23 cellular contexts compared by ENCODE assay signal in genomic region chr5:98050583-98050982, GRCh38.
DNase-seq lines count a peak whose midpoint lies in the region; ATAC-seq and TF ChIP-seq lines count a peak whose summit lies in the region.
"Had no signal": no experiment of that assay in that cellular context is flagged by ENCODE, and none has a peak within 500 bp of the region (broad histone marks: within the 10 kb centered on the region; RNA-seq: fewer than 3 reads in every experiment).

No MANE protein-coding gene starts in this region.

- DNase-seq in HFFc6, result peak; percentile 69
- peak; percentile 48 for DNase-seq in PC-3
- peak; percentile 70 for DNase-seq in epithelial cell of esophagus (ENCODE audit: low read depth)
- DNase-seq in neural progenitor cell (ENCODE audit: low spot score), result no peak
- DNase-seq in middle frontal gyrus (ENCODE audit: extremely low spot score, low spot score), result no peak
- no peak for DNase-seq in activated CD4-positive, alpha-beta T cell treated with anti-CD3 and anti-CD28 coated beads, Interleukin-2, amount 50 U/mL, for 48 hours
- no peak for DNase-seq in sciatic nerve (ENCODE audit: low spot score)
- no peak for DNase-seq in glutamatergic neuron
- DNase-seq: activated CD4-positive, alpha-beta T cell treated with anti-CD3 and anti-CD28 coated beads, Interleukin-2, amount 10 ng/mL, durations not matched to agents 7 days and 5 days; activated T-cell treated with anti-CD3 and anti-CD28 coated beads, Interleukin-2, amount 50 U/mL, for 24 hours; caudate nucleus; DMS153; gastrocnemius medialis; NCI-H1930; NCI-H524 treated with DMSO at 0.1 percent for 48 hours; retina; stimulated activated naive CD8-positive, alpha-beta T cell treated with anti-CD3 and anti-CD28 coated beads, Interleukin-15, amount 100 ng/mL, for 72 hours; upper lobe of right lung had no signal

- no peaks in the 10 kb centered on the region for H3K9me3 ChIP-seq in PC-3 (ENCODE audit: low read length)
- no peaks in the 10 kb centered on the region for H3K9me3 ChIP-seq in neural progenitor cell (ENCODE audit: low read depth)
- H3K9me3 ChIP-seq: gastrocnemius medialis, upper lobe of right lung had no signal

- H4K20me1 ChIP-seq in PC-3 (ENCODE audit: low read length) (no peaks in the 10 kb centered on the region), neural progenitor cell (ENCODE audit: low read depth) (no peaks in the 10 kb centered on the region)
- H4K20me1 ChIP-seq: BLaER1 treated with 17β-estradiol and CSF1 and Interleukin-3, amounts not matched to agents 10 nM and 100 nM had no signal

- H3K27ac Mint-ChIP-seq in HFFc6, result peak overlapping the region; percentile 76
- peak overlapping the region; percentile 43 for H3K27ac Mint-ChIP-seq in neural progenitor cell
- no peak overlapping the region for H3K27ac Mint-ChIP-seq in glutamatergic neuron (ENCODE audit: unreplicated experiment)
- H3K27ac Mint-ChIP-seq: activated CD4-positive, alpha-beta T cell treated with anti-CD3 and anti-CD28 coated beads, Interleukin-2, amount 10 ng/mL, durations not matched to agents 7 days and 5 days; activated naive CD8-positive, alpha-beta T cell; activated T-cell treated with anti-CD3 and anti-CD28 coated beads, Interleukin-2, amount 50 U/mL, for 24 hours; memory B cell; stimulated activated naive CD8-positive, alpha-beta T cell treated with anti-CD3 and anti-CD28 coated beads, Interleukin-15, amount 100 ng/mL, for 72 hours had no signal

- H3K27me3 Mint-ChIP-seq in HFFc6 (ENCODE audit: insufficient read depth) (no peaks in the 10 kb centered on the region; the same call in 1 of the 2 replicates), neural progenitor cell (ENCODE audit: insufficient read depth, low read depth) (no peaks in the 10 kb centered on the region), glutamatergic neuron (ENCODE audit: unreplicated experiment) (no peaks in the 10 kb centered on the region)
- H3K27me3 Mint-ChIP-seq: activated CD4-positive, alpha-beta T cell treated with anti-CD3 and anti-CD28 coated beads, Interleukin-2, amount 10 ng/mL, durations not matched to agents 7 days and 5 days; activated T-cell treated with anti-CD3 and anti-CD28 coated beads, Interleukin-2, amount 50 U/mL, for 24 hours; memory B cell had no signal

- H3K4me3 Mint-ChIP-seq in HFFc6 (no peak overlapping the region), neural progenitor cell (no peak overlapping the region), glutamatergic neuron (ENCODE audit: unreplicated experiment) (no peak overlapping the region)
- H3K4me3 Mint-ChIP-seq: activated CD4-positive, alpha-beta T cell treated with anti-CD3 and anti-CD28 coated beads, Interleukin-2, amount 10 ng/mL, durations not matched to agents 7 days and 5 days; activated naive CD8-positive, alpha-beta T cell; activated T-cell treated with anti-CD3 and anti-CD28 coated beads, Interleukin-2, amount 50 U/mL, for 24 hours; memory B cell; neural crest cell; stimulated activated naive CD8-positive, alpha-beta T cell treated with anti-CD3 and anti-CD28 coated beads, Interleukin-15, amount 100 ng/mL, for 72 hours had no signal

- H3K4me1 Mint-ChIP-seq in HFFc6 (ENCODE audit: low read depth) (peaks cover 22% of the 10 kb centered on the region; the same call in 1 of the 2 replicates), neural progenitor cell (no peaks in the 10 kb centered on the region), glutamatergic neuron (ENCODE audit: low read depth, unreplicated experiment) (no peaks in the 10 kb centered on the region)
- H3K4me1 Mint-ChIP-seq: activated CD4-positive, alpha-beta T cell treated with anti-CD3 and anti-CD28 coated beads, Interleukin-2, amount 10 ng/mL, durations not matched to agents 7 days and 5 days; memory B cell; neural crest cell; stimulated activated naive CD8-positive, alpha-beta T cell treated with anti-CD3 and anti-CD28 coated beads, Interleukin-15, amount 100 ng/mL, for 72 hours had no signal

- no peaks in the 10 kb centered on the region for H3F3A ChIP-seq in PC-3 (ENCODE audit: low read length, unreplicated experiment)
- no peaks in the 10 kb centered on the region for H3F3A ChIP-seq in neural progenitor cell (ENCODE audit: low read depth)

- no peaks in the 10 kb centered on the region for H3K9me2 ChIP-seq in PC-3 (replicated peaks; ENCODE audit: low read length)

- H3K9me3 Mint-ChIP-seq in HFFc6 (peaks cover 13% of the 10 kb centered on the region; the same call in 1 of the 2 replicates), neural progenitor cell (peaks cover 3% of the 10 kb centered on the region), glutamatergic neuron (ENCODE audit: unreplicated experiment) (no peaks in the 10 kb centered on the region)
- H3K9me3 Mint-ChIP-seq: activated CD4-positive, alpha-beta T cell treated with anti-CD3 and anti-CD28 coated beads, Interleukin-2, amount 10 ng/mL, durations not matched to agents 7 days and 5 days; activated T-cell treated with anti-CD3 and anti-CD28 coated beads, Interleukin-2, amount 50 U/mL, for 24 hours; neural crest cell; stimulated activated naive CD8-positive, alpha-beta T cell treated with anti-CD3 and anti-CD28 coated beads, Interleukin-15, amount 100 ng/mL, for 72 hours had no signal

- peak overlapping the region; percentile 20; the same call in 1 of the 2 replicates for H2AFZ ChIP-seq in PC-3 (ENCODE audit: low read length)
- H2AFZ ChIP-seq in neural progenitor cell (replicated peaks), result no peak overlapping the region

- BruUV-seq in PC-3 (replicated peaks; lab: Mats Ljungman, UMichigan), result no TSS peak

- H3K4me3 ChIP-seq in PC-3 (ENCODE audit: low read length), result no peak overlapping the region
- no peak overlapping the region for H3K4me3 ChIP-seq in epithelial cell of esophagus (ENCODE audit: low read length)
- H3K4me3 ChIP-seq in neural progenitor cell, result no peak overlapping the region
- H3K4me3 ChIP-seq: BLaER1 treated with 17β-estradiol and CSF1 and Interleukin-3, amounts not matched to agents 10 nM and 100 nM; gastrocnemius medialis; upper lobe of right lung had no signal

- H3K27ac ChIP-seq in PC-3 (ENCODE audit: low read length) (no peak overlapping the region), neural progenitor cell (no peak overlapping the region)
- H3K27ac ChIP-seq: BLaER1 treated with 17β-estradiol and CSF1 and Interleukin-3, amounts not matched to agents 10 nM and 100 nM; gastrocnemius medialis; upper lobe of right lung had no signal

- intact Hi-C loops in PC-3 (cut with micrococcal nuclease) (no loop called here), sciatic nerve (cut with DNase I) (no loop called here)

- H3K4me1 ChIP-seq in PC-3 (ENCODE audit: insufficient read depth, low read length) (no peaks in the 10 kb centered on the region), neural progenitor cell (no peaks in the 10 kb centered on the region)
- H3K4me1 ChIP-seq: BLaER1 treated with 17β-estradiol and CSF1 and Interleukin-3, amounts not matched to agents 10 nM and 100 nM; gastrocnemius medialis; upper lobe of right lung had no signal

- H3K9ac ChIP-seq in PC-3 (ENCODE audit: low read length), result no peak overlapping the region
- no peak overlapping the region for H3K9ac ChIP-seq in neural progenitor cell
- H3K9ac ChIP-seq: BLaER1 treated with 17β-estradiol and CSF1 and Interleukin-3, amounts not matched to agents 10 nM and 100 nM had no signal

- no peak for ATAC-seq in PC-3
- no peak for ATAC-seq in sciatic nerve
- ATAC-seq: gastrocnemius medialis; SK-N-SH treated with all-trans-retinoic acid at 6 μM for 48 hours; stimulated activated naive CD8-positive, alpha-beta T cell treated with anti-CD3 and anti-CD28 coated beads, Interleukin-15, amount 100 ng/mL, for 72 hours; upper lobe of right lung had no signal

- POLR2A ChIA-PET in PC-3 (lab: Charles Lee; ENCODE audit: unreplicated experiment), result no interaction called here

- H3K79me2 ChIP-seq in PC-3 (ENCODE audit: low read length) (no peaks in the 10 kb centered on the region), neural progenitor cell (ENCODE audit: low read depth) (no peaks in the 10 kb centered on the region)

- H3K4me2 ChIP-seq in PC-3 (ENCODE audit: low read length), result no peak overlapping the region
- H3K4me2 ChIP-seq in neural progenitor cell, result no peak overlapping the region
- H3K4me2 ChIP-seq: BLaER1 treated with 17β-estradiol and CSF1 and Interleukin-3, amounts not matched to agents 10 nM and 100 nM had no signal

- H3K36me3 ChIP-seq in PC-3 (ENCODE audit: low read depth, low read length) (no peaks in the 10 kb centered on the region), neural progenitor cell (no peaks in the 10 kb centered on the region)
- H3K36me3 ChIP-seq: BLaER1 treated with 17β-estradiol and CSF1 and Interleukin-3, amounts not matched to agents 10 nM and 100 nM; gastrocnemius medialis; upper lobe of right lung had no signal

- H3K27me3 ChIP-seq in PC-3 (ENCODE audit: low read length), result no peaks in the 10 kb centered on the region
- H3K27me3 ChIP-seq in neural progenitor cell, result no peaks in the 10 kb centered on the region
- H3K27me3 ChIP-seq: BLaER1 treated with 17β-estradiol and CSF1 and Interleukin-3, amounts not matched to agents 10 nM and 100 nM; gastrocnemius medialis; upper lobe of right lung had no signal

- CTCF ChIA-PET in PC-3 (lab: Charles Lee), result no interaction called here

- TF ChIP-seq CTCF in HFFc6 (IDR thresholded peaks at IDR 0.05) (no peak), PC-3 (conservative IDR thresholded peaks at IDR 0.05; ENCODE audit: low read depth, low read length) (no peak), epithelial cell of esophagus (IDR thresholded peaks at IDR 0.05; ENCODE audit: insufficient read depth, low read depth, low read length, missing control alignments) (no peak), neural progenitor cell (IDR thresholded peaks at IDR 0.05) (no peak), glutamatergic neuron (IDR thresholded peaks at IDR 0.05; ENCODE audit: partially characterized antibody, unreplicated experiment) (no peak)

- H3K36me3 Mint-ChIP-seq in HFFc6 (ENCODE audit: low read depth) (peaks cover 23% of the 10 kb centered on the region), neural progenitor cell (no peaks in the 10 kb centered on the region), glutamatergic neuron (ENCODE audit: unreplicated experiment) (no peaks in the 10 kb centered on the region)
- H3K36me3 Mint-ChIP-seq: activated naive CD8-positive, alpha-beta T cell; memory B cell had no signal

Comparison
In these comparisons a context has a peak if more than half of its experiments do, and no peak if none do; other contexts are left out.
1. DNase-seq: peak in HFFc6 (single experiment), PC-3 (single experiment) and epithelial cell of esophagus (single experiment); none in neural progenitor cell (single experiment), middle frontal gyrus (single experiment), activated CD4-positive, alpha-beta T cell treated with anti-CD3 and anti-CD28 coated beads, Interleukin-2, amount 50 U/mL, for 48 hours (0 of 2), sciatic nerve (single experiment) and glutamatergic neuron (single experiment).